16 cellular contexts compared by ENCODE assay signal in the genomic region with DNA sequence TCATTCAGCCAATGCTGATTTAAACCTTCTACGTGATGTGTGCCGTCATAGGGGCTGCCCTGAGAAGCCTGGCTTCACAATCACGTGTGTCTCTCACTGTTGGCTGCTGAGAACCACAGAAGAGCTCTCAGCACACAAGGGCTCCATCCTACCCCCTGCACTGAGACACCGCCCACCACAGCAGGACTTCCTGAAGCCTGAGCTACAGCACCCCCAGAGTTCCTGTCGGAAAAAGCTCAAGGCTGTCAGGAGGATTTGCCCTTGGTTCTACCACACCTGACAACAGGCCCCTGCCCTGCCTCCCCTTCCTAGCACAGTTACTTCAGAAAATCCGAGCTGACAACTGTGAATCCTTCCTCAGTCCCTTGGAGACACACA.
DNase-seq lines count a peak whose midpoint lies in the region; ATAC-seq, FAIRE-seq and TF ChIP-seq lines count a peak whose summit lies in the region.
"Had no signal": no experiment of that assay in that cellular context is flagged by ENCODE, and none has a peak within 500 bp of the region (broad histone marks: within the 10 kb centered on the region; RNA-seq: fewer than 3 reads in every experiment).

No MANE protein-coding gene starts in this region.

- FAIRE-seq in kidney (lab: Jason Lieb, UNC), result no peak
- FAIRE-seq: endometrium had no signal

- TF ChIP-seq POLR2A in heart left ventricle (IDR thresholded peaks at IDR 0.05), result no peak

- no peaks in the 10 kb centered on the region for H3K9me2 ChIP-seq in OCI-LY7 (ENCODE audit: insufficient read depth, low read length)

- peaks cover 0 to 21% (median 11%) of the 10 kb centered on the region in 12 donors for H3K4me1 ChIP-seq in heart left ventricle
- peaks cover 0 to 26% of the 10 kb centered on the region in 2 donors for H3K4me1 ChIP-seq in right atrium auricular region
- peaks cover 52% of the 10 kb centered on the region for H3K4me1 ChIP-seq in OCI-LY7 (ENCODE audit: insufficient read depth, low read length, poor library complexity, severe bottlenecking)
- peaks cover 0 to 4% of the 10 kb centered on the region in 2 donors for H3K4me1 ChIP-seq in kidney (ENCODE audit: control insufficient read depth in 1 of 2, insufficient read depth in 1 of 2, low read depth in 1 of 2, low read length in 2 of 2)
- peaks cover 0 to 13% (median 7%) of the 10 kb centered on the region in 4 donors for H3K4me1 ChIP-seq in tibial artery
- H3K4me1 ChIP-seq: breast epithelium, right lobe of liver had no signal

- DNase-seq in heart left ventricle (peak in 3 of 5 donors; percentile 6 to 18 (median 16)), right atrium auricular region (ENCODE audit: low spot score) (no peak), OCI-LY7 (ENCODE audit: low spot score) (peak; percentile 53), kidney (peak; percentile 54), tibial artery (peak; percentile 8 to 39), AG08395 (ENCODE audit: low spot score) (no peak), superior temporal gyrus (ENCODE audit: extremely low spot score) (no peak)
- no peak for DNase-seq in stimulated activated CD4-positive, alpha-beta T cell treated with anti-CD3 and anti-CD28 coated beads, Interleukin-2, amount 100 ng/mL, for 48 hours
- DNase-seq: gastrocnemius medialis; GOT3; NK-92 treated with Interleukin-12 subunit alpha and Interleukin-12 subunit beta, amount 100 ng/mL, for 24 hours; stomach had no signal

- H3K27ac ChIP-seq in heart left ventricle (no peak overlapping the region), right atrium auricular region (no peak overlapping the region), OCI-LY7 (ENCODE audit: low read depth, low read length, poor library complexity, severe bottlenecking) (peak overlapping the region; percentile 72), kidney (ENCODE audit: low read depth in 2 of 2, low read length in 2 of 2) (no peak overlapping the region), tibial artery (no peak overlapping the region)
- H3K27ac ChIP-seq: breast epithelium, C4-2B, gastrocnemius medialis, right lobe of liver, stomach had no signal

- CTCF ChIA-PET in OCI-LY7 (lab: Charles Lee; ENCODE audit: unreplicated experiment), result interaction anchor here (0.6 to 1.4 kb wide), 3 partner anchors 12 to 59 kb away, joined by 3 to 4 read pairs (median 3); no protein-coding TSS in a partner anchor

- H3K36me3 ChIP-seq in heart left ventricle (no peaks in the 10 kb centered on the region), right atrium auricular region (peaks cover 5% of the 10 kb centered on the region), OCI-LY7 (ENCODE audit: insufficient read depth, low read length) (peaks cover 15% of the 10 kb centered on the region), kidney (ENCODE audit: control insufficient read depth in 1 of 2, insufficient read depth in 2 of 2, low read length in 2 of 2) (peaks cover 0 to 2% of the 10 kb centered on the region in 2 donors), tibial artery (peaks cover 0 to 14% (median 10%) of the 10 kb centered on the region in 3 donors)
- H3K36me3 ChIP-seq: breast epithelium, gastrocnemius medialis, right lobe of liver had no signal

- no peak overlapping the region for H3K9ac ChIP-seq in kidney (ENCODE audit: low read length in 2 of 2)

- H3K4me3 ChIP-seq in heart left ventricle, result no peak overlapping the region
- H3K4me3 ChIP-seq in right atrium auricular region, result no peak overlapping the region
- no peak overlapping the region for H3K4me3 ChIP-seq in OCI-LY7 (ENCODE audit: low read depth, low read length, poor library complexity, severe bottlenecking)
- no peak overlapping the region for H3K4me3 ChIP-seq in kidney (ENCODE audit: low read length in 2 of 2)
- no peak overlapping the region for H3K4me3 ChIP-seq in tibial artery
- H3K4me3 ChIP-seq: breast epithelium, gastrocnemius medialis, right lobe of liver, stomach had no signal

- TF ChIP-seq CTCF in heart left ventricle (IDR thresholded peaks at IDR 0.05) (no peak), right atrium auricular region (IDR thresholded peaks at IDR 0.05) (no peak), OCI-LY7 (conservative IDR thresholded peaks at IDR 0.05; ENCODE audit: low read length) (no peak), kidney (IDR thresholded peaks at IDR 0.05; ENCODE audit: borderline replicate concordance, extremely low read depth, insufficient read depth) (no peak), tibial artery (IDR thresholded peaks at IDR 0.05) (no peak)

- no peaks in the 10 kb centered on the region for H3K27me3 ChIP-seq in heart left ventricle
- no peaks in the 10 kb centered on the region for H3K27me3 ChIP-seq in right atrium auricular region
- H3K27me3 ChIP-seq in tibial artery, result no peaks in the 10 kb centered on the region
- H3K27me3 ChIP-seq: breast epithelium, gastrocnemius medialis, right lobe of liver, stomach had no signal

- H3K4me2 ChIP-seq in OCI-LY7 (ENCODE audit: low read length), result peak overlapping the region; percentile 71

- no peaks in the 10 kb centered on the region; the same call in 1 of the 2 replicates for H4K20me1 ChIP-seq in OCI-LY7 (ENCODE audit: insufficient read depth, low read length)

- POLR2A ChIA-PET in OCI-LY7 (lab: Charles Lee), result interaction anchor here (0.5 to 3.2 kb wide), 7 partner anchors 8 to 266 kb away, joined by 3 to 9 read pairs (median 4); no protein-coding TSS in a partner anchor

- WGBS in heart left ventricle, 4 donors, result 73 to 84% (median 82%) methylated on average over 6 of the region's 6 CpGs

- no TSS peak for BruUV-seq in OCI-LY7 (replicated peaks; lab: Mats Ljungman, UMichigan)

- no peak overlapping the region for H2AFZ ChIP-seq in OCI-LY7 (ENCODE audit: low read length)

- intact Hi-C loops in heart left ventricle (cut with DNase I), result no loop called here
- intact Hi-C loops in OCI-LY7 (cut with micrococcal nuclease; ENCODE audit: unreplicated experiment), result loop anchor here (2.0 kb wide), 3 partner anchors 26 to 100 kb away; no protein-coding TSS in a partner anchor
- intact Hi-C loops in kidney (cut with DNase I), result no loop called here
- intact Hi-C loops in tibial artery (cut with DNase I; ENCODE audit: low total_unique reads), result no loop called here

- H3K9me3 ChIP-seq in heart left ventricle, result no peaks in the 10 kb centered on the region
- no peaks in the 10 kb centered on the region for H3K9me3 ChIP-seq in right atrium auricular region
- H3K9me3 ChIP-seq in OCI-LY7 (ENCODE audit: low read length), result no peaks in the 10 kb centered on the region
- no peaks in the 10 kb centered on the region for H3K9me3 ChIP-seq in kidney (ENCODE audit: control insufficient read depth in 1 of 2, low read length in 2 of 2)
- no peaks in the 10 kb centered on the region for H3K9me3 ChIP-seq in tibial artery
- H3K9me3 ChIP-seq: breast epithelium, gastrocnemius medialis, right lobe of liver, stomach had no signal

- H3K79me2 ChIP-seq in OCI-LY7 (ENCODE audit: insufficient read depth, low read depth, low read length), result no peaks in the 10 kb centered on the region

- ATAC-seq in heart left ventricle, result no peak
- ATAC-seq: gastrocnemius medialis, right lobe of liver had no signal

Comparison
In these comparisons a context has a peak if more than half of its experiments do, and no peak if none do; other contexts are left out.
1. DNase-seq: peak in heart left ventricle (3 of 5), OCI-LY7 (single experiment), kidney (single experiment) and tibial artery (2 of 2); none in right atrium auricular region (single experiment), AG08395 (single experiment), superior temporal gyrus (single experiment) and stimulated activated CD4-positive, alpha-beta T cell treated with anti-CD3 and anti-CD28 coated beads, Interleukin-2, amount 100 ng/mL, for 48 hours (0 of 2).